In the genomic region with DNA sequence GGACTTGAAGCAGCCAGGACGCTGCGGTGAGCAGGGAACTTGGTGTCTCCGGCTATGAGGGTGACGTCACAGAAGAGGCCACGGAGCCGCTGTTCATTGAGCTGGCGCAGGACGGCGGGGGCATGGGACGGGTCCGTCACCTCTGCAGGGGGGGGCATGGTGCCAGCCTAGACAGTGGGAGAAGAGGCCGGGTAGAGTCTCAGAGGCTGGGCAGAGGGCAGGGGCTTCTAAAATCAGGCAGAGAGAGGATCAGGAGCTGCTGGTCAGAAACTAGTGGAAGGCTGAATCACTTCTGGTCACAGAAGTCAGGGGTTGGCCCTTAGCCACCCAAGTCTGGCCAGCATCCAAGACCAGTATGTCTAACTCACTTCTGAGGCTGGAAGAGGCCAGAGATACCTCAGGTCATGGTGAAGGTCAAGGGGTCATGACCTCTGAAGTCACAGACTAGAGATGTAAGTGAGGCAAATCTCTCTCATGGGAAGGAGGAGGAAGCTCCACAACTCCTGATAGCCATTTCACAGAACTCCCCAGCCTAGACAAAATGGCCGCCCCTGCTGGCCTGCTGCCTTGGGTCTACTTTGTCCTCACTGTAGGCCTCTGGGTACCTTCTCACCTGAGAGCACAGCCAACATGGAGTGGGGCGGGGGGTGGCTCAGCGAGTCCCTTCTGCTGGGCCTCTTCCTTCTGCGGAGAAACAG, we compare ENCODE assay signal across 8 cellular contexts. TPM values are rescaled to one million over a fixed set of nuclear protein-coding genes. Genes with fewer than 3 reads are reported as not detected.
DNase-seq lines count a peak whose midpoint lies in the region; ATAC-seq and TF ChIP-seq lines count a peak whose summit lies in the region.

No MANE protein-coding gene starts in this region.

- TF ChIP-seq RAD21 in SK-N-SH (IDR thresholded peaks at IDR 0.05; ENCODE audit: low read length), result no peak

- H2AFZ ChIP-seq in SK-N-SH (ENCODE audit: low read depth), result no peak overlapping the region

- H3K27me3 ChIP-seq in SK-N-SH (ENCODE audit: insufficient read depth), result no peaks in the 10 kb centered on the region

- H3K36me3 ChIP-seq in SK-N-SH (replicated peaks in 1 of 2; ENCODE audit: control insufficient read depth in 1 of 2, insufficient read depth in 2 of 2, low read length in 1 of 2), result peaks cover 4 to 26% of the 10 kb centered on the region in 2 experiments

- no peaks in the 10 kb centered on the region for H3K9me2 ChIP-seq in SK-N-SH

- H3K36me3 Mint-ChIP-seq in CD14-positive monocyte, result peaks cover 20 to 38% of the 10 kb centered on the region in 2 donors
- H3K36me3 Mint-ChIP-seq in osteocyte (ENCODE audit: unreplicated experiment), result peaks cover 12% of the 10 kb centered on the region

- H3K27ac Mint-ChIP-seq in CD14-positive monocyte (peak overlapping the region; percentile 88 to 97 (median 94)), osteocyte (ENCODE audit: unreplicated experiment) (peak overlapping the region; percentile 70)

- H3K4me1 ChIP-seq in SK-N-SH (ENCODE audit: control insufficient read depth in 1 of 2, insufficient read depth in 2 of 2, low read depth in 1 of 2, low read length in 1 of 2), result peaks cover 4 to 12% of the 10 kb centered on the region in 2 experiments; a peak in 1 of 4 replicates

- no peak overlapping the region for H3K9ac ChIP-seq in SK-N-SH

- peaks cover 57% of the 10 kb centered on the region for H3K79me2 ChIP-seq in SK-N-SH (ENCODE audit: insufficient read depth)

- peak overlapping the region; percentile 41 to 82 for H3K4me3 Mint-ChIP-seq in CD14-positive monocyte
- H3K4me3 Mint-ChIP-seq in osteocyte (ENCODE audit: unreplicated experiment), result no peak overlapping the region

- H3K9me3 Mint-ChIP-seq in CD14-positive monocyte (no peaks in the 10 kb centered on the region), osteocyte (ENCODE audit: unreplicated experiment) (no peaks in the 10 kb centered on the region)

- H3K4me1 Mint-ChIP-seq in CD14-positive monocyte (peaks cover 22% of the 10 kb centered on the region), osteocyte (ENCODE audit: unreplicated experiment) (no peaks in the 10 kb centered on the region)

- TF ChIP-seq CTCF in CD14-positive monocyte (IDR thresholded peaks at IDR 0.05) (no peak), SK-N-SH (IDR thresholded peaks at IDR 0.05) (no peak), fibroblast of mammary gland (conservative IDR thresholded peaks at IDR 0.05; ENCODE audit: control insufficient read depth, insufficient read depth, low read depth, low read length) (no peak), osteocyte (IDR thresholded peaks at IDR 0.05) (no peak)

- POLR2A ChIA-PET in SK-N-SH (lab: Yijun Ruan, JAX), result no interaction called here

- H3K27ac ChIP-seq in SK-N-SH (ENCODE audit: low read depth in 2 of 2, low read length in 1 of 2), result 0 out of 4 replicates have a peak overlapping the region, but pooled peaks of 1 of the 2 experiments have one; percentile 22

- no peak for TF ChIP-seq EP300 in SK-N-SH (IDR thresholded peaks at IDR 0.05; ENCODE audit: borderline replicate concordance in 1 of 2, low read depth in 1 of 2, low read length in 1 of 2)

- peaks cover 7% of the 10 kb centered on the region for H3F3A ChIP-seq in SK-N-SH (replicated peaks; ENCODE audit: insufficient read depth)

- no peaks in the 10 kb centered on the region for H3K9me3 ChIP-seq in SK-N-SH

- H3K27me3 Mint-ChIP-seq in CD14-positive monocyte (ENCODE audit: low read depth in 3 of 3) (no peaks in the 10 kb centered on the region), osteocyte (ENCODE audit: unreplicated experiment) (no peaks in the 10 kb centered on the region)

- ATAC-seq in HG02588 (IDR thresholded peaks at IDR 0.05; ENCODE audit: unreplicated experiment) (no peak), GM18907 (IDR thresholded peaks at IDR 0.05; ENCODE audit: unreplicated experiment) (no peak)

- H4K20me1 ChIP-seq in SK-N-SH (ENCODE audit: insufficient read depth), result peaks cover 11% of the 10 kb centered on the region; the same call in 1 of the 2 replicates

- WGBS in SK-N-SH (ENCODE audit: low lambda C conversion rate), result 89% methylated on average over 15 of the region's 16 CpGs

- CTCF ChIA-PET in SK-N-SH (lab: Yijun Ruan, JAX), result interaction anchor here (1.1 to 1.4 kb wide), 3 partner anchors 21 to 111 kb away, joined by 3 to 4 read pairs (median 3); no protein-coding TSS in a partner anchor

- no peak overlapping the region; the same call in 1 of the 2 replicates for H3K4me2 ChIP-seq in SK-N-SH

- intact Hi-C loops in CD14-positive monocyte (cut with micrococcal nuclease), result loop anchor here in 1 of 2 donors (1.0 kb wide), 1 partner anchor 11 kb away; no protein-coding TSS in a partner anchor

- DNase-seq in CD14-positive monocyte (ENCODE audit: low spot score) (peak; percentile 91), SK-N-SH (no peak), fibroblast of mammary gland (ENCODE audit: low read depth) (peak; percentile 92), osteocyte (ENCODE audit: extremely low spot score, unreplicated experiment) (no peak), GDM1 (lab: John Stamatoyannopoulos, UW) (no peak), T-helper 1 cell (no peak)

- H3K4me3 ChIP-seq in SK-N-SH (ENCODE audit: low read depth in 2 of 2, low read length in 1 of 2) (no peak overlapping the region), fibroblast of mammary gland (ENCODE audit: control insufficient read depth, low read depth, low read length) (no peak overlapping the region)

TF ChIP-seq in SK-N-SH, 30 proteins besides CTCF, POLR2A, EP300 and RAD21:
- no peak for TF ChIP-seq NRF1 (IDR thresholded peaks at IDR 0.05; ENCODE audit: low read depth, low read length)
- peak; percentile 78; the same call in 1 of the 2 replicates for TF ChIP-seq YY1 (IDR thresholded peaks at IDR 0.05; ENCODE audit: low read depth)
- peak; percentile 73 for TF ChIP-seq NFIC (IDR thresholded peaks at IDR 0.05; ENCODE audit: borderline replicate concordance)
- peak; percentile 81; the same call in 1 of the 2 replicates for TF ChIP-seq RXRA (IDR thresholded peaks at IDR 0.05; ENCODE audit: borderline replicate concordance, low read depth)
- TF ChIP-seq RCOR1 (IDR thresholded peaks at IDR 0.05; ENCODE audit: low read length), result no peak
- no peak for TF ChIP-seq MEF2A (IDR thresholded peaks at IDR 0.05; ENCODE audit: borderline replicate concordance, low read depth)

RNA-seq across cellular contexts. Expression of a gene that starts 12.6 kb away (rescaled TPM):
- polyA plus RNA-seq in CD14-positive monocyte, result 1 to 10 TPM; 3.4 to 4.4 TPM
- 11.4 and 12.8 TPM in 2 replicates for polyA plus RNA-seq in SK-N-SH (2012; rRNA removed)
- 9.2 and 12.2 TPM in 2 replicates for polyA plus RNA-seq in SK-N-SH (2012; cell fraction: cytosol; rRNA removed)
- polyA plus RNA-seq in SK-N-SH (2012; cell fraction: nucleus; rRNA removed), result 22.1 and 27.1 TPM in 2 replicates
- 47.9 and 49.7 TPM in 2 replicates for total RNA-seq in osteocyte

RNA-seq across cellular contexts. Expression of a gene that starts 14.5 kb away (rescaled TPM):
- not detected for polyA plus RNA-seq in CD14-positive monocyte
- polyA plus RNA-seq in SK-N-SH (2012; rRNA removed), result not detected in 2 replicates
- 0.03 TPM in 1 of 2 replicates, not detected in the other for polyA plus RNA-seq in SK-N-SH (2012; cell fraction: cytosol; rRNA removed)
- not detected in 2 replicates for polyA plus RNA-seq in SK-N-SH (2012; cell fraction: nucleus; rRNA removed)
- not detected in 2 replicates for total RNA-seq in osteocyte

RNA-seq across cellular contexts. Expression of a gene that starts 17.4 kb away (rescaled TPM):
- polyA plus RNA-seq in CD14-positive monocyte (10 to 100 TPM; 12.1 to 25.4 TPM), SK-N-SH (2012; rRNA removed) (19.0 and 37.3 TPM in 2 replicates)
- polyA plus RNA-seq in SK-N-SH (2012; cell fraction: cytosol; rRNA removed), result 16.7 and 21.1 TPM in 2 replicates
- 90.5 and 92.5 TPM in 2 replicates for polyA plus RNA-seq in SK-N-SH (2012; cell fraction: nucleus; rRNA removed)
- total RNA-seq in osteocyte, result 148 and 149 TPM in 2 replicates

RNA-seq across cellular contexts. Expression of a gene that starts 21.9 kb away (rescaled TPM):
- polyA plus RNA-seq in CD14-positive monocyte (10 to 100 TPM; 14.7 to 15.7 TPM), SK-N-SH (2012; rRNA removed) (26.8 and 29.7 TPM in 2 replicates)
- polyA plus RNA-seq in SK-N-SH (2012; cell fraction: cytosol; rRNA removed), result 26.0 and 28.7 TPM in 2 replicates
- polyA plus RNA-seq in SK-N-SH (2012; cell fraction: nucleus; rRNA removed), result 5.3 and 6.9 TPM in 2 replicates
- total RNA-seq in osteocyte, result 9.3 and 11.0 TPM in 2 replicates

RNA-seq across cellular contexts. Expression of a gene that starts 27.5 kb away (rescaled TPM):
- polyA plus RNA-seq in CD14-positive monocyte (not detected), SK-N-SH (2012; rRNA removed) (1.9 and 2.5 TPM in 2 replicates)
- 1.5 and 1.8 TPM in 2 replicates for polyA plus RNA-seq in SK-N-SH (2012; cell fraction: cytosol; rRNA removed)
- 7.9 and 11.0 TPM in 2 replicates for polyA plus RNA-seq in SK-N-SH (2012; cell fraction: nucleus; rRNA removed)
- total RNA-seq in osteocyte, result 1.3 and 1.5 TPM in 2 replicates

Comparison
In these comparisons a context has a peak if more than half of its experiments do, and no peak if none do; other contexts are left out.
1. DNase-seq: peak in CD14-positive monocyte (single experiment) and fibroblast of mammary gland (single experiment); none in SK-N-SH (single experiment), osteocyte (single experiment), GDM1 (single experiment) and T-helper 1 cell (0 of 5).